24 cellular contexts compared by ENCODE assay signal in genomic region chr7:23191022-23191421, GRCh38. TPM values are rescaled to one million over a fixed set of nuclear protein-coding genes. Genes with fewer than 3 reads are reported as not detected.
DNase-seq lines count a peak whose midpoint lies in the region; ATAC-seq and TF ChIP-seq lines count a peak whose summit lies in the region.
"Had no signal": no experiment of that assay in that cellular context is flagged by ENCODE, and none has a peak within 500 bp of the region (broad histone marks: within the 10 kb centered on the region; RNA-seq: fewer than 3 reads in every experiment).

No MANE protein-coding gene starts in this region.

- peaks cover 0 to 9% of the 10 kb centered on the region in 2 experiments; a peak in 2 of 4 replicates for H3K4me1 ChIP-seq in SK-N-SH (ENCODE audit: control insufficient read depth in 1 of 2, insufficient read depth in 2 of 2, low read depth in 1 of 2, low read length in 1 of 2)
- H3K4me1 ChIP-seq in mammary epithelial cell (ENCODE audit: insufficient read depth, low read length) = no peaks in the 10 kb centered on the region
- H3K4me1 ChIP-seq: uterus had no signal

- peak overlapping the region in 1 of 2 experiments; percentile 70; a peak in 2 of 4 replicates for H3K27ac ChIP-seq in SK-N-SH (ENCODE audit: low read depth in 2 of 2, low read length in 1 of 2)
- H3K27ac ChIP-seq in mammary epithelial cell (ENCODE audit: insufficient read depth, low read depth, low read length) = no peak overlapping the region
- H3K27ac ChIP-seq: brain microvascular endothelial cell, uterus had no signal

- ATAC-seq in esophagus mucosa = no peak

- no peak for TF ChIP-seq CTCF in SK-N-SH (IDR thresholded peaks at IDR 0.05)
- TF ChIP-seq CTCF in mammary epithelial cell (conservative IDR thresholded peaks at IDR 0.05 in 1 of 2, IDR thresholded peaks at IDR 0.05 in 1 of 2; ENCODE audit: extremely low read depth in 1 of 2, insufficient read depth in 1 of 2, low read depth in 1 of 2, low read length in 2 of 2) = no peak

- H3K79me2 ChIP-seq in SK-N-SH (ENCODE audit: insufficient read depth) = peaks cover 41% of the 10 kb centered on the region
- H3K79me2 ChIP-seq in mammary epithelial cell (ENCODE audit: insufficient read depth, low read length) = peaks cover 50% of the 10 kb centered on the region

- intact Hi-C loops in mammary epithelial cell (cut with micrococcal nuclease) = no loop called here

- no peak overlapping the region for H2AFZ ChIP-seq in SK-N-SH (ENCODE audit: low read depth)
- no peak overlapping the region for H2AFZ ChIP-seq in mammary epithelial cell (ENCODE audit: low read depth, low read length)

- no peaks in the 10 kb centered on the region; the same call in 1 of the 2 replicates for H3K9me2 ChIP-seq in SK-N-SH

- H3F3A ChIP-seq in SK-N-SH (replicated peaks; ENCODE audit: insufficient read depth) = peaks cover 4% of the 10 kb centered on the region

- H3K9me3 ChIP-seq in SK-N-SH = no peaks in the 10 kb centered on the region
- H3K9me3 ChIP-seq in mammary epithelial cell (replicated peaks; ENCODE audit: insufficient read depth, low read length) = no peaks in the 10 kb centered on the region
- H3K9me3 ChIP-seq: uterus had no signal

- CTCF ChIA-PET in SK-N-SH (lab: Yijun Ruan, JAX) (interaction anchor here (0.7 to 2.1 kb wide), 9 partner anchors 9 to 239 kb away, joined by 3 to 10 read pairs (median 3); no protein-coding TSS in a partner anchor), mammary epithelial cell (lab: Charles Lee; ENCODE audit: low non-redundant PET) (no interaction called here)

- no TSS peak for BruUV-seq in mammary epithelial cell (replicated peaks; lab: Mats Ljungman, UMichigan)

- no peaks in the 10 kb centered on the region for H3K27me3 ChIP-seq in SK-N-SH (ENCODE audit: insufficient read depth)
- no peaks in the 10 kb centered on the region for H3K27me3 ChIP-seq in mammary epithelial cell (ENCODE audit: insufficient read depth, low read length)
- H3K27me3 ChIP-seq: brain microvascular endothelial cell, uterus had no signal

- H3K9ac ChIP-seq in SK-N-SH (no peak overlapping the region), mammary epithelial cell (ENCODE audit: insufficient read depth, low read length) (no peak overlapping the region)

- 0 out of 2 replicates have a peak, but pooled peaks have one; percentile 26 for TF ChIP-seq RAD21 in SK-N-SH (IDR thresholded peaks at IDR 0.05; ENCODE audit: low read length)

- dilution Hi-C loops in mammary epithelial cell (cut with HindIII; ENCODE audit: low sequenced_read_pairs) = no loop called here

- 51% methylated on average over 2 of the region's 2 CpGs for WGBS in SK-N-SH (ENCODE audit: low lambda C conversion rate)
- WGBS in mammary epithelial cell (ENCODE audit: low coverage, missing lambda C conversion rate) = 97% methylated on average over 2 of the region's 2 CpGs

- H3K4me3 ChIP-seq in SK-N-SH (ENCODE audit: low read depth in 2 of 2, low read length in 1 of 2) (no peak overlapping the region), mammary epithelial cell (replicated peaks in 1 of 3; ENCODE audit: insufficient read depth in 1 of 3, low read depth in 2 of 3, low read length in 3 of 3) (no peak overlapping the region)
- H3K4me3 ChIP-seq: lung, uterus had no signal

- H4K20me1 ChIP-seq in SK-N-SH (ENCODE audit: insufficient read depth) (no peaks in the 10 kb centered on the region), mammary epithelial cell (ENCODE audit: insufficient read depth, low read length) (no peaks in the 10 kb centered on the region)

- POLR2A ChIA-PET in SK-N-SH (lab: Yijun Ruan, JAX) = interaction anchor here (1.2 kb wide), 1 partner anchor 85 kb away, joined by 5 read pairs; no protein-coding TSS in a partner anchor

- peak; percentile 31 for DNase-seq in DMS 273 (lab: John Stamatoyannopoulos, UW; ENCODE audit: unreplicated experiment)
- DNase-seq in DMS 273 treated with DMSO at 0.1 percent for 48 hours (lab: John Stamatoyannopoulos, UW) = no peak
- peak; percentile 37 for DNase-seq in HuH-7.5 (ENCODE audit: low spot score)
- DNase-seq in SK-N-SH = peak; percentile 83
- DNase-seq in foreskin melanocyte = peak; percentile 49
- no peak for DNase-seq in NCI-H2171 (lab: John Stamatoyannopoulos, UW)
- DNase-seq in mammary epithelial cell = no peak
- DNase-seq: 8988T; activated CD4-positive, CD25-positive, alpha-beta regulatory T cell treated with anti-CD3 and anti-CD28 coated beads, Interleukin-2, amount 50 U/mL, for 72 hours; brain microvascular endothelial cell; COR-L47; cortex of kidney; HCEC 1CT; hippocampal formation; islet precursor cell; NCI-H774; occipital lobe; retina; stimulated activated CD4-positive, alpha-beta T cell treated with anti-CD3 and anti-CD28 coated beads, Interleukin-12 subunit alpha, Interleukin-12 subunit beta, amount 100 ng/mL, for 4 hours; stimulated activated CD8-positive, alpha-beta memory T cell treated with anti-CD3 and anti-CD28 coated beads, Interleukin-4, amount 100 ng/mL, for 48 hours; substantia nigra; uterus had no signal

- H3K4me2 ChIP-seq in SK-N-SH (no peak overlapping the region), mammary epithelial cell (ENCODE audit: insufficient read depth, low read depth, low read length) (no peak overlapping the region)

- in situ Hi-C loops in mammary epithelial cell (cut with MboI; ENCODE audit: low sequenced_read_pairs in 2 of 2) = no loop called here

- peaks cover 50 to 73% of the 10 kb centered on the region in 2 experiments for H3K36me3 ChIP-seq in SK-N-SH (replicated peaks in 1 of 2; ENCODE audit: control insufficient read depth in 1 of 2, insufficient read depth in 2 of 2, low read length in 1 of 2)
- peaks cover 29% of the 10 kb centered on the region for H3K36me3 ChIP-seq in mammary epithelial cell (ENCODE audit: insufficient read depth, low read length)
- H3K36me3 ChIP-seq: uterus had no signal

- peak in 1 of 2 experiments; percentile 58; a peak in 1 of 4 replicates for TF ChIP-seq EP300 in SK-N-SH (IDR thresholded peaks at IDR 0.05; ENCODE audit: borderline replicate concordance in 1 of 2, low read depth in 1 of 2, low read length in 1 of 2)

TF ChIP-seq in SK-N-SH, 30 proteins besides CTCF, POLR2A, EP300 and RAD21:
- TF ChIP-seq GATA2 (CRISPR knock-in tag; IDR thresholded peaks at IDR 0.05) = peak; percentile 87
- peak; percentile 92 for TF ChIP-seq FOXJ3 (CRISPR knock-in tag; IDR thresholded peaks at IDR 0.05)
- peak; percentile 72 for TF ChIP-seq CHD2 (IDR thresholded peaks at IDR 0.05; ENCODE audit: low read length, partially characterized antibody)
- TF ChIP-seq NRF1 (IDR thresholded peaks at IDR 0.05; ENCODE audit: low read depth, low read length) = no peak
- TF ChIP-seq, protein P1, sequence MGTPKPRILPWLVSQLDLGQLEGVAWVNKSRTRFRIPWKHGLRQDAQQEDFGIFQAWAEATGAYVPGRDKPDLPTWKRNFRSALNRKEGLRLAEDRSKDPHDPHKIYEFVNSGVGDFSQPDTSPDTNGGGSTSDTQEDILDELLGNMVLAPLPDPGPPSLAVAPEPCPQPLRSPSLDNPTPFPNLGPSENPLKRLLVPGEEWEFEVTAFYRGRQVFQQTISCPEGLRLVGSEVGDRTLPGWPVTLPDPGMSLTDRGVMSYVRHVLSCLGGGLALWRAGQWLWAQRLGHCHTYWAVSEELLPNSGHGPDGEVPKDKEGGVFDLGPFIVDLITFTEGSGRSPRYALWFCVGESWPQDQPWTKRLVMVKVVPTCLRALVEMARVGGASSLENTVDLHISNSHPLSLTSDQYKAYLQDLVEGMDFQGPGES (IDR thresholded peaks at IDR 0.05; ENCODE audit: low read depth, low read length) = no peak
- peak; percentile 89 for TF ChIP-seq RCOR1 (IDR thresholded peaks at IDR 0.05; ENCODE audit: low read length)
- no peak for TF ChIP-seq SIN3A (IDR thresholded peaks at IDR 0.05; ENCODE audit: borderline replicate concordance, low read depth, low read length)
- peak; percentile 54; the same call in 1 of the 2 replicates for TF ChIP-seq MXI1 (IDR thresholded peaks at IDR 0.05; ENCODE audit: low read depth, low read length)
- no peak for TF ChIP-seq JUND (IDR thresholded peaks at IDR 0.05)
TF ChIP-seq in SK-N-SH: peak in this region for 5.

RNA-seq across cellular contexts. Expression of gene NUP42, which starts 9.2 kb away (rescaled TPM):
- polyA plus RNA-seq in SK-N-SH (2012; rRNA removed) (22.7 and 38.1 TPM in 2 replicates), mammary epithelial cell (21.9 TPM)
- 24.0 and 27.3 TPM in 2 replicates for polyA plus RNA-seq in SK-N-SH (2012; cell fraction: cytosol; rRNA removed)
- 28.1 and 59.6 TPM in 2 replicates for polyA plus RNA-seq in SK-N-SH (2012; cell fraction: nucleus; rRNA removed)
- total RNA-seq in esophagus mucosa (18.2 TPM), mammary epithelial cell (10 to 100 TPM; 29.0 to 36.0 TPM)
- 45.5 TPM for polyA minus RNA-seq in mammary epithelial cell

RNA-seq across cellular contexts. Expression of gene GPNMB, which starts 55.6 kb away (rescaled TPM):
- polyA plus RNA-seq in SK-N-SH (2012; rRNA removed) (13.8 and 24.9 TPM in 2 replicates), mammary epithelial cell (5.1 TPM)
- 20.2 and 21.9 TPM in 2 replicates for polyA plus RNA-seq in SK-N-SH (2012; cell fraction: cytosol; rRNA removed)
- 14.1 and 23.9 TPM in 2 replicates for polyA plus RNA-seq in SK-N-SH (2012; cell fraction: nucleus; rRNA removed)
- total RNA-seq in esophagus mucosa (125 TPM), mammary epithelial cell (100 to 1,000 TPM in 1 of 2 donors, 10 to 100 TPM in 1; 12.3 to 208 TPM)
- 4.2 TPM for polyA minus RNA-seq in mammary epithelial cell

Comparison
In these comparisons a context has a peak if more than half of its experiments do, and no peak if none do; other contexts are left out.
1. DNase-seq: peak in DMS 273 (single experiment), HuH-7.5 (single experiment), SK-N-SH (single experiment) and foreskin melanocyte (single experiment); none in DMS 273 treated with DMSO at 0.1 percent for 48 hours (single experiment), NCI-H2171 (single experiment) and mammary epithelial cell (single experiment).